ENCODE assay signal across 8 cellular contexts in the genomic region with DNA sequence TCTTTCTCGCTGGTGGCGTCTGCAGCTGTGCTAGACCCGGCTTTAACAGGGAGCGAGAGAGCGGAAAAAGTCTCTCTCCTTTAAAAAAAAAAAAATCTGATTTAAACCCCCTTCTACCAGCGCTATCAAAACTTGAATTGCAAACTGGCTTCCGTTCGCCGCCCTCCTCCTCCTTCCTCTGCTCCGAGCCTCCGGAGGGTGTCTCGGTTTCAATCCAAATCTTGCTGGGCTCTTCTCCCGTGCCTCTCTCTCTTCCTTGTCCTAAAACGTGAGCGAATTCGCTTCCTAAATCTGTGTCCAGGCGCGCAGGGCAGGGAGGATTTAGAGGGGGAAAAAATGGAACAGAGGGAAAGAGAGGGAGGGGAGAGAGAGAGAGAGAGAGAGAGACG. TPM values are rescaled to one million over a fixed set of nuclear protein-coding genes. Genes with fewer than 3 reads are reported as not detected.
DNase-seq lines count a peak whose midpoint lies in the region; ATAC-seq and TF ChIP-seq lines count a peak whose summit lies in the region.

No MANE protein-coding gene starts in this region.

- no peak for ATAC-seq in activated CD8-positive, alpha-beta T cell treated with anti-CD3 and anti-CD28 coated beads, Interleukin-2, amount 10 ng/mL, durations not matched to agents 7 days and 5 days
- peak; percentile 4 to 8 for ATAC-seq in left cardiac atrium
- no peak for ATAC-seq in activated CD4-positive, CD25-positive, alpha-beta regulatory T cell treated with anti-CD3 and anti-CD28 coated beads, Interleukin-2, amount 50 U/mL, for 24 hours

- H3K9me2 ChIP-seq in GM23248 (ENCODE audit: insufficient read depth), result no peaks in the 10 kb centered on the region

- peak overlapping the region; percentile 97 for H3K27ac ChIP-seq in GM23248

- H3K79me2 ChIP-seq in GM23248 (ENCODE audit: insufficient read depth), result peaks cover 52% of the 10 kb centered on the region

- no peaks in the 10 kb centered on the region for H3K27me3 ChIP-seq in GM23248 (replicated peaks; ENCODE audit: insufficient read depth)

- no peaks in the 10 kb centered on the region for H4K20me1 ChIP-seq in GM23248 (ENCODE audit: insufficient read depth)

- in situ Hi-C loops in GM23248 (cut with MboI), result loop anchor here (25.0 kb wide), 1 partner anchor 679 kb away; no protein-coding TSS in a partner anchor

- peak overlapping the region; percentile 98 for H3K9ac ChIP-seq in GM23248

- H3K36me3 Mint-ChIP-seq in activated CD8-positive, alpha-beta T cell treated with anti-CD3 and anti-CD28 coated beads, Interleukin-2, amount 10 ng/mL, durations not matched to agents 7 days and 5 days (ENCODE audit: low read depth), result peaks cover 7% of the 10 kb centered on the region

- peaks cover 37% of the 10 kb centered on the region for H3F3A ChIP-seq in GM23248 (ENCODE audit: insufficient read depth)

- no peak for TF ChIP-seq CTCF in retinal pigment epithelial cell (conservative IDR thresholded peaks at IDR 0.05; ENCODE audit: low read depth, low read length)

- CTCF ChIA-PET in activated CD8-positive, alpha-beta T cell treated with anti-CD3 and anti-CD28 coated beads, Interleukin-2, amount 10 ng/mL, durations not matched to agents 7 days and 5 days (lab: Charles Lee), result no interaction called here

- peaks cover 84% of the 10 kb centered on the region for H3K27me3 Mint-ChIP-seq in activated CD8-positive, alpha-beta T cell treated with anti-CD3 and anti-CD28 coated beads, Interleukin-2, amount 10 ng/mL, durations not matched to agents 7 days and 5 days (ENCODE audit: low read depth)

- no peaks in the 10 kb centered on the region for H3K9me3 ChIP-seq in GM23248 (ENCODE audit: low read depth)

- H2AFZ ChIP-seq in GM23248, result peak overlapping the region; percentile 71

- peaks cover 12% of the 10 kb centered on the region for H3K4me1 ChIP-seq in GM23248 (ENCODE audit: insufficient read depth)

- H3K4me3 ChIP-seq in GM23248 (peak overlapping the region; percentile 98), retinal pigment epithelial cell (ENCODE audit: low read length) (peak overlapping the region; percentile 37)

- H3K4me1 Mint-ChIP-seq in activated CD8-positive, alpha-beta T cell treated with anti-CD3 and anti-CD28 coated beads, Interleukin-2, amount 10 ng/mL, durations not matched to agents 7 days and 5 days (ENCODE audit: low read depth), result peaks cover 14% of the 10 kb centered on the region

- H3K36me3 ChIP-seq in GM23248 (ENCODE audit: low read depth), result peaks cover 5% of the 10 kb centered on the region

- POLR2A ChIA-PET in activated CD8-positive, alpha-beta T cell treated with anti-CD3 and anti-CD28 coated beads, Interleukin-2, amount 10 ng/mL, durations not matched to agents 7 days and 5 days (lab: Charles Lee), result no interaction called here

- no peak for DNase-seq in GM23248
- DNase-seq in activated CD8-positive, alpha-beta T cell treated with anti-CD3 and anti-CD28 coated beads, Interleukin-2, amount 10 ng/mL, durations not matched to agents 7 days and 5 days, result no peak
- no peak for DNase-seq in left cardiac atrium
- no peak for DNase-seq in retinal pigment epithelial cell (ENCODE audit: low read depth)
- DNase-seq in activated gamma-delta T cell (lab: John Stamatoyannopoulos, UW), result no peak
- no peak for DNase-seq in activated CD8-positive, alpha-beta memory T cell treated with anti-CD3 and anti-CD28 coated beads, Interleukin-2, amount 50 U/mL, for 4 hours
- DNase-seq in GM03348 (ENCODE audit: low spot score), result no peak

- intact Hi-C loops in left cardiac atrium (cut with DNase I), result loop anchor here in 1 of 2 donors (5.0 to 10.0 kb wide), 2 partner anchors 114 to 651 kb away; no protein-coding TSS in a partner anchor

- peak overlapping the region; percentile 65 for H3K4me3 Mint-ChIP-seq in activated CD8-positive, alpha-beta T cell treated with anti-CD3 and anti-CD28 coated beads, Interleukin-2, amount 10 ng/mL, durations not matched to agents 7 days and 5 days

- H3K9me3 Mint-ChIP-seq in activated CD8-positive, alpha-beta T cell treated with anti-CD3 and anti-CD28 coated beads, Interleukin-2, amount 10 ng/mL, durations not matched to agents 7 days and 5 days (ENCODE audit: insufficient read depth), result peaks cover 11% of the 10 kb centered on the region

- peak overlapping the region; percentile 99 for H3K4me2 ChIP-seq in GM23248 (ENCODE audit: unreplicated experiment)

- H3K27ac Mint-ChIP-seq in activated CD8-positive, alpha-beta T cell treated with anti-CD3 and anti-CD28 coated beads, Interleukin-2, amount 10 ng/mL, durations not matched to agents 7 days and 5 days, result peak overlapping the region; percentile 26

- 1% methylated on average over 19 of the region's 19 CpGs for WGBS in GM23248 (ENCODE audit: low coverage in 1 of 2, low lambda C conversion rate in 2 of 2, missing lambda C conversion rate in 2 of 2), 2 experiments

RNA-seq across cellular contexts. Expression of a gene that starts 0.3 kb away (rescaled TPM):
- total RNA-seq in GM23248 (2014; rRNA removed; shearing (Covaris generic)), result 25.1 and 34.0 TPM in 2 replicates
- polyA plus RNA-seq in GM23248 (2016; fragmentation: Nextera tagmentation; extraction: Ambion mirVana), result 29.2 TPM in 2 replicates
- total RNA-seq in activated CD8-positive, alpha-beta T cell treated with anti-CD3 and anti-CD28 coated beads, Interleukin-2, amount 10 ng/mL, durations not matched to agents 7 days and 5 days, result not detected
- total RNA-seq in left cardiac atrium, result 10 to 100 TPM in 1 of 2 donors, 1 to 10 TPM in 1; 7.7 to 14.3 TPM

Comparison
In these comparisons a context has a peak if more than half of its experiments do, and no peak if none do; other contexts are left out.
1. ATAC-seq: peak in left cardiac atrium (2 of 2); none in activated CD8-positive, alpha-beta T cell treated with anti-CD3 and anti-CD28 coated beads, Interleukin-2, amount 10 ng/mL, durations not matched to agents 7 days and 5 days (single experiment) and activated CD4-positive, CD25-positive, alpha-beta regulatory T cell treated with anti-CD3 and anti-CD28 coated beads, Interleukin-2, amount 50 U/mL, for 24 hours (0 of 2).
2. RNA of a gene that starts 0.3 kb away (total RNA-seq): 25.1 to 34.0 TPM in GM23248 and 7.7 to 14.3 TPM in left cardiac atrium; not detected in activated CD8-positive, alpha-beta T cell treated with anti-CD3 and anti-CD28 coated beads, Interleukin-2, amount 10 ng/mL, durations not matched to agents 7 days and 5 days; every median in the first group is over 4 times any median in the second.